In the genomic region with DNA sequence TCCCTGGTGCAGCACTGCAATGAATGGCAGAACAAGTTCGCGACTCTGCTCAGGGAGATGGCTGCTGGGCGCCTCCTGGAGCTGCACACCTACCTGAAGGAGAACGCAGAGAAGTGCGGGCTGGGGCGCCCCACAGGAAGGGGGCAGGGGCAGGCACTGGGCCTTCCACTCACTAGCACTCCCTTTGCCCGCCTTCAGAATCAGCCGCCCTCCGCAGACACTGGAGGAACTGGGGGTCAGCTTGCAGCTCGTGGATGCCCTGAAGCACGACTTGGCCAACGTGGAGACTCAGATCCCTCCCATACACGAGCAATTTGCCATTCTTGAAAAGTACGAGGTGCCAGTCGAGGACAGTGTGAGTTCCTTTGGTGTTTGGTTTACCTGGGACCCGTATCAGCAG, we compare ENCODE assay signal across 19 cellular contexts. TPM values are rescaled to one million over a fixed set of nuclear protein-coding genes. Genes with fewer than 3 reads are reported as not detected.
DNase-seq lines count a peak whose midpoint lies in the region; ATAC-seq, FAIRE-seq and TF ChIP-seq lines count a peak whose summit lies in the region.
"Had no signal": no experiment of that assay in that cellular context is flagged by ENCODE, and none has a peak within 500 bp of the region (broad histone marks: within the 10 kb centered on the region; RNA-seq: fewer than 3 reads in every experiment).

No MANE protein-coding gene starts in this region.

- peaks cover 4% of the 10 kb centered on the region; the same call in 1 of the 2 replicates for H3K27me3 Mint-ChIP-seq in WTC11 (ENCODE audit: low read depth)

- H3K36me3 Mint-ChIP-seq in WTC11: no peaks in the 10 kb centered on the region
- H3K36me3 Mint-ChIP-seq: CD4-positive, alpha-beta memory T cell had no signal

- POLR2A ChIA-PET in WTC11 (lab: Charles Lee): no interaction called here

- WGBS in neuronal stem cell (ENCODE audit: extremely low coverage in 2 of 2, insufficient read length in 2 of 2, insufficient replicate concordance in 1 of 2), 2 donors: no CpG with 5 or more reads among the region's 16 CpGs

- H3K23ac ChIP-seq in neuronal stem cell (ENCODE audit: low read depth, low read length, poor library complexity): no peak overlapping the region

- no peaks in the 10 kb centered on the region for H3K27me3 ChIP-seq in neuronal stem cell (ENCODE audit: control insufficient read depth in 3 of 3, insufficient read depth in 3 of 3, low read depth in 1 of 3, low read length in 3 of 3)
- H3K27me3 ChIP-seq in upper lobe of right lung: no peaks in the 10 kb centered on the region

- H4K91ac ChIP-seq in neuronal stem cell (ENCODE audit: low read depth, low read length, poor library complexity): no peak overlapping the region

- peaks cover 5% of the 10 kb centered on the region; the same call in 1 of the 2 replicates for H3K4me1 Mint-ChIP-seq in WTC11
- H3K4me1 Mint-ChIP-seq: CD4-positive, alpha-beta memory T cell had no signal

- CTCF ChIA-PET in WTC11 (lab: Charles Lee): interaction anchor here (0.6 to 1.5 kb wide), 3 partner anchors 20 to 100 kb away, joined by 4 to 7 read pairs (median 4); no protein-coding TSS in a partner anchor

- H2BK120ac ChIP-seq in neuronal stem cell (ENCODE audit: low read depth, low read length): no peak overlapping the region

- peaks cover 17% of the 10 kb centered on the region for H3K9me3 Mint-ChIP-seq in WTC11
- H3K9me3 Mint-ChIP-seq: CD4-positive, alpha-beta memory T cell had no signal

- no peak for TF ChIP-seq CTCF in WTC11 (IDR thresholded peaks at IDR 0.05)
- no peak for TF ChIP-seq CTCF in upper lobe of right lung (IDR thresholded peaks at IDR 0.05)

- H3K9me3 ChIP-seq in neuronal stem cell (replicated peaks in 1 of 2; ENCODE audit: control insufficient read depth in 2 of 2, insufficient read depth in 1 of 2, low read depth in 1 of 2, low read length in 2 of 2): no peaks in the 10 kb centered on the region
- no peaks in the 10 kb centered on the region for H3K9me3 ChIP-seq in upper lobe of right lung

- no peaks in the 10 kb centered on the region for H3K79me1 ChIP-seq in neuronal stem cell (ENCODE audit: low read depth, low read length)

- H3K4me2 ChIP-seq in neuronal stem cell (ENCODE audit: insufficient read depth, low read length, poor library complexity, severe bottlenecking): no peak overlapping the region

- no peak overlapping the region for H3K18ac ChIP-seq in neuronal stem cell (ENCODE audit: low read length)

- peak; percentile 52; the same call in 1 of the 2 replicates for ATAC-seq in WTC11
- no peak for ATAC-seq in upper lobe of right lung
- ATAC-seq in HG03280 (IDR thresholded peaks at IDR 0.05; ENCODE audit: unreplicated experiment): no peak
- ATAC-seq: HCT116 had no signal

- H3K27ac Mint-ChIP-seq in WTC11: no peak overlapping the region

- H2BK15ac ChIP-seq in neuronal stem cell (ENCODE audit: low read length): no peak overlapping the region

- H3K14ac ChIP-seq in neuronal stem cell (ENCODE audit: low read length): no peak overlapping the region

- TF ChIP-seq POLR2A in GM12891 (IDR thresholded peaks at IDR 0.05; ENCODE audit: low read depth, low read length): no peak

- H3K4me3 Mint-ChIP-seq in WTC11: no peak overlapping the region
- H3K4me3 Mint-ChIP-seq: CD4-positive, alpha-beta memory T cell; H9 had no signal

- H3K4me1 ChIP-seq in neuronal stem cell (ENCODE audit: control insufficient read depth in 2 of 2, insufficient read depth in 1 of 2, low read depth in 1 of 2, low read length in 2 of 2) (peaks cover 0 to 3% of the 10 kb centered on the region in 2 donors), upper lobe of right lung (no peaks in the 10 kb centered on the region)

- no peak overlapping the region for H4K8ac ChIP-seq in neuronal stem cell (ENCODE audit: low read depth, low read length)

- no peak overlapping the region for H2BK12ac ChIP-seq in neuronal stem cell (ENCODE audit: low read length)

- H2AFZ ChIP-seq in neuronal stem cell (ENCODE audit: low read length): peak overlapping the region; percentile 15

- H3K36me3 ChIP-seq in neuronal stem cell (replicated peaks in 1 of 2; ENCODE audit: control insufficient read depth in 2 of 2, insufficient read depth in 2 of 2, low read length in 2 of 2) (no peaks in the 10 kb centered on the region), upper lobe of right lung (no peaks in the 10 kb centered on the region)

- DNase-seq in WTC11 (ENCODE audit: low spot score) (no peak), left kidney (ENCODE audit: low read depth, low spot score) (peak; percentile 21), neuronal stem cell (ENCODE audit: low spot score) (no peak), upper lobe of right lung (peak; percentile 55), GM12891 (ENCODE audit: insufficient read length, low spot score) (no peak), KG1 (lab: John Stamatoyannopoulos, UW) (no peak)
- DNase-seq in activated CD4-positive, alpha-beta T cell treated with anti-CD3 and anti-CD28 coated beads for 4 hours: no peak
- DNase-seq: C1 segment of cervical spinal cord; Calu3; CD4-positive, alpha-beta memory T cell; COR-L47; DMS53; DMS79 treated with DMSO at 0.1 percent for 48 hours; GF-D8; H9 had no signal

- intact Hi-C loops in upper lobe of right lung (cut with DNase I): no loop called here

- no peak overlapping the region for H3K4ac ChIP-seq in neuronal stem cell (ENCODE audit: low read length)

- no peak overlapping the region for H2BK5ac ChIP-seq in neuronal stem cell (ENCODE audit: low read length)

- no peak overlapping the region for H3K27ac ChIP-seq in neuronal stem cell (replicated peaks; ENCODE audit: low read length)
- no peak overlapping the region for H3K27ac ChIP-seq in upper lobe of right lung

- H3K4me3 ChIP-seq in neuronal stem cell (ENCODE audit: low read length in 2 of 2): no peak overlapping the region
- no peak overlapping the region for H3K4me3 ChIP-seq in upper lobe of right lung

- H3K9ac ChIP-seq in neuronal stem cell (ENCODE audit: low read depth, low read length, poor library complexity): no peak overlapping the region

- H2AK5ac ChIP-seq in neuronal stem cell (ENCODE audit: low read depth, low read length): no peak overlapping the region

- FAIRE-seq in GM12891 (lab: Jason Lieb, UNC): no peak
- FAIRE-seq: GM12892, GM18507 had no signal

TF ChIP-seq in WTC11, 78 proteins besides CTCF, POLR2A, EP300 and RAD21:
- TF ChIP-seq NR2C2 (CRISPR knock-in tag; IDR thresholded peaks at IDR 0.05) (no peak), ZNF317 (CRISPR knock-in tag; IDR thresholded peaks at IDR 0.05; ENCODE audit: borderline replicate concordance, low read depth) (0 out of 2 replicates have a peak, but pooled peaks have one; percentile 15), NFE2L1 (CRISPR knock-in tag; IDR thresholded peaks at IDR 0.05) (no peak), NFATC4 (CRISPR knock-in tag; IDR thresholded peaks at IDR 0.05) (no peak)
- TF ChIP-seq, protein P1, sequence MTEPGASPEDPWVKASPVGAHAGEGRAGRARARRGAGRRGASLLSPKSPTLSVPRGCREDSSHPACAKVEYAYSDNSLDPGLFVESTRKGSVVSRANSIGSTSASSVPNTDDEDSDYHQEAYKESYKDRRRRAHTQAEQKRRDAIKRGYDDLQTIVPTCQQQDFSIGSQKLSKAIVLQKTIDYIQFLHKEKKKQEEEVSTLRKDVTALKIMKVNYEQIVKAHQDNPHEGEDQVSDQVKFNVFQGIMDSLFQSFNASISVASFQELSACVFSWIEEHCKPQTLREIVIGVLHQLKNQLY (CRISPR knock-in tag; IDR thresholded peaks at IDR 0.05): no peak

TF ChIP-seq in GM12891, 5 proteins besides CTCF, POLR2A, EP300 and RAD21:
- TF ChIP-seq POLR2AphosphoS5 (IDR thresholded peaks at IDR 0.05; ENCODE audit: low read depth, low read length) (no peak), PAX5 (IDR thresholded peaks at IDR 0.05; ENCODE audit: insufficient read depth, low read length, severe bottlenecking) (no peak), TAF1 (IDR thresholded peaks at IDR 0.05; ENCODE audit: low read depth, low read length) (no peak), SPI1 (IDR thresholded peaks at IDR 0.05; ENCODE audit: low read depth, low read length) (no peak)

RNA-seq across cellular contexts. Expression of gene DNAH2, which starts 46.4 kb away (rescaled TPM):
- total RNA-seq in WTC11 (2021) (0.17 to 0.34 TPM (median 0.27 TPM) in 3 replicates), upper lobe of right lung (0.58 TPM)
- 0.77 TPM for polyA plus RNA-seq in neuronal stem cell (2013, experiment 1 of 2)
- 0.61 TPM for polyA plus RNA-seq in neuronal stem cell (2013, experiment 2 of 2)
- polyA plus RNA-seq in GM12891 (2012; ENCODE audit: low read depth, missing spikeins): not detected
- total RNA-seq: CD4-positive, alpha-beta memory T cell had no signal
- polyA plus RNA-seq: CD4-positive, alpha-beta memory T cell had no signal

RNA-seq across cellular contexts. Expression of gene EFNB3, which starts 58.9 kb away (rescaled TPM):
- total RNA-seq in WTC11 (2021): 14.3 to 14.7 TPM (median 14.5 TPM) in 3 replicates
- polyA plus RNA-seq in neuronal stem cell (2013, experiment 1 of 2): 35.0 TPM
- polyA plus RNA-seq in neuronal stem cell (2013, experiment 2 of 2): 34.3 TPM
- total RNA-seq in upper lobe of right lung: 0.32 TPM
- polyA plus RNA-seq in GM12891 (2012; ENCODE audit: low read depth, missing spikeins): not detected
- polyA plus RNA-seq: CD4-positive, alpha-beta memory T cell had no signal

Comparison
In these comparisons a context has a peak if more than half of its experiments do, and no peak if none do; other contexts are left out.
1. DNase-seq: peak in left kidney (single experiment) and upper lobe of right lung (single experiment); none in WTC11 (single experiment), neuronal stem cell (single experiment), activated CD4-positive, alpha-beta T cell treated with anti-CD3 and anti-CD28 coated beads for 4 hours (0 of 2), GM12891 (single experiment) and KG1 (single experiment).
2. RNA of gene EFNB3, which starts 58.9 kb away (total RNA-seq): 14.3 to 14.7 TPM in WTC11; 0.32 TPM in upper lobe of right lung (single experiment); every median in the first group is over 10 times any median in the second.